In genomic region chr2:73679237-73679636, GRCh38 we compare ENCODE assay signal across 20 cellular contexts. TPM values are rescaled to one million over a fixed set of nuclear protein-coding genes. Genes with fewer than 3 reads are reported as not detected.
"Had no signal": no experiment of that assay in that cellular context is flagged by ENCODE, and none has a peak within 500 bp of the region (broad histone marks: within the 10 kb centered on the region; RNA-seq: fewer than 3 reads in every experiment).

No MANE protein-coding gene starts in this region.

RNA-seq across cellular contexts. Expression of gene NAT8, which starts 37.0 kb away (rescaled TPM):
- total RNA-seq: activated naive CD4-positive, alpha-beta T cell treated with anti-CD3 and anti-CD28 coated beads for 36 hours; activated naive CD4-positive, alpha-beta T cell treated with anti-CD3 and anti-CD28 coated beads, Interleukin-2, amount 50 U/mL, for 72 hours; activated naive CD8-positive, alpha-beta T cell treated with anti-CD3 and anti-CD28 coated beads for 36 hours; activated naive CD8-positive, alpha-beta T cell treated with anti-CD3 and anti-CD28 coated beads, Interleukin-2, amount 10 ng/mL, durations not matched to agents 7 days and 5 days; activated T-cell treated with anti-CD3 and anti-CD28 coated beads, Interleukin-2, amount 50 U/mL, for 4 hours; activated T-cell treated with anti-CD3 and anti-CD28 coated beads, Interleukin-2, amount 50 U/mL, for 72 hours; activated T-helper 1 cell treated with anti-CD3 and anti-CD28 coated beads, Interleukin-12 subunit alpha, Interleukin-12 subunit beta, Interleukin-2, Interleukin-4 antibody, amounts not matched to agents 30 ng/mL and 10 ng/mL and 1 ng/mL, durations not matched to agents 14 hours and 24 hours and 36 hours; activated T-helper 17 cell treated with anti-CD3 and anti-CD28 coated beads, Interleukin-2, amount 50 U/mL, for 72 hours; activated T-helper 2 cell treated with anti-CD3 and anti-CD28 coated beads, Interferon-gamma antibody, Interleukin-2, Interleukin-4, amounts not matched to agents 10 μg/mL and 5 μg/mL and 100 μg/mL, durations not matched to agents 14 hours and 24 hours and 36 hours; aorta; ascending aorta; astrocyte; body of pancreas; breast epithelium; bronchial epithelial cell; cardiac muscle cell; cardiac septum; cerebellum; chondrocyte had no signal
- polyA plus RNA-seq: adipose tissue, aorta, cardiac muscle cell had no signal
